In genomic region chr1:14726606-14727005, GRCh38 we compare ENCODE assay signal across 25 cellular contexts.
"Had no signal": no experiment of that assay in that cellular context is flagged by ENCODE, and none has a peak within 500 bp of the region (broad histone marks: within the 10 kb centered on the region; RNA-seq: fewer than 3 reads in every experiment).

No MANE protein-coding gene starts in this region.

- H3K36me3 ChIP-seq: left lung, lower lobe of right lung, pancreas, prostate gland, suprapubic skin, thoracic aorta, tibial artery, upper lobe of right lung had no signal

- H3K36me3 Mint-ChIP-seq: naive thymus-derived CD4-positive, alpha-beta T cell; natural killer cell treated with Interleukin-12 subunit alpha and Interleukin-12 subunit beta and Interleukin-15 and Interleukin-18, amount 100 ng/mL, for 72 hours; stimulated activated naive B cell treated with anti-CD40 and anti-IgM and Interleukin-4, amounts not matched to agents 10 μg/mL and 1 μg/mL and 100 μg/mL, for 72 hours had no signal

- H3K27me3 Mint-ChIP-seq: stimulated activated naive B cell treated with anti-CD40 and anti-IgM and Interleukin-4, amounts not matched to agents 10 μg/mL and 1 μg/mL and 100 μg/mL, for 72 hours; stimulated activated naive CD8-positive, alpha-beta T cell treated with anti-CD3 and anti-CD28 coated beads, Interleukin-15, Interleukin-2, amounts not matched to agents 100 ng/mL and 50 ng/mL, for 24 hours had no signal

- H3K4me3 Mint-ChIP-seq: naive thymus-derived CD4-positive, alpha-beta T cell; natural killer cell treated with Interleukin-12 subunit alpha and Interleukin-12 subunit beta and Interleukin-15 and Interleukin-18, amount 100 ng/mL, for 72 hours; stimulated activated naive B cell treated with anti-CD40 and anti-IgM and Interleukin-4, amounts not matched to agents 10 μg/mL and 1 μg/mL and 100 μg/mL, for 72 hours; stimulated activated naive CD8-positive, alpha-beta T cell treated with anti-CD3 and anti-CD28 coated beads, Interleukin-15, Interleukin-2, amounts not matched to agents 100 ng/mL and 50 ng/mL, for 24 hours had no signal

- H3K4me2 ChIP-seq: hepatocyte had no signal

- H3K4me1 Mint-ChIP-seq: stimulated activated naive B cell treated with anti-CD40 and anti-IgM and Interleukin-4, amounts not matched to agents 10 μg/mL and 1 μg/mL and 100 μg/mL, for 72 hours had no signal

- H3K9me3 Mint-ChIP-seq: natural killer cell treated with Interleukin-12 subunit alpha and Interleukin-12 subunit beta and Interleukin-15 and Interleukin-18, amount 100 ng/mL, for 72 hours; stimulated activated naive CD8-positive, alpha-beta T cell treated with anti-CD3 and anti-CD28 coated beads, Interleukin-15, Interleukin-2, amounts not matched to agents 100 ng/mL and 50 ng/mL, for 24 hours had no signal

- H3K27ac Mint-ChIP-seq: naive thymus-derived CD4-positive, alpha-beta T cell; natural killer cell treated with Interleukin-12 subunit alpha and Interleukin-12 subunit beta and Interleukin-15 and Interleukin-18, amount 100 ng/mL, for 72 hours; stimulated activated naive B cell treated with anti-CD40 and anti-IgM and Interleukin-4, amounts not matched to agents 10 μg/mL and 1 μg/mL and 100 μg/mL, for 72 hours; stimulated activated naive CD8-positive, alpha-beta T cell treated with anti-CD3 and anti-CD28 coated beads, Interleukin-15, Interleukin-2, amounts not matched to agents 100 ng/mL and 50 ng/mL, for 24 hours had no signal

- H3K4me3 ChIP-seq: hepatocyte, left lung, lower lobe of right lung, mucosa of descending colon, pancreas, prostate gland, skin epidermis, suprapubic skin, thoracic aorta, tibial artery, upper lobe of right lung had no signal

- ATAC-seq: left colon; left lung; lower lobe of right lung; mucosa of descending colon; naive thymus-derived CD4-positive, alpha-beta T cell; pancreas; sciatic nerve; stimulated activated naive B cell treated with anti-CD40 and anti-IgM and Interleukin-4, amounts not matched to agents 10 μg/mL and 1 μg/mL and 100 μg/mL, for 72 hours; upper lobe of right lung had no signal

- H3K9me3 ChIP-seq: left lung, lower lobe of right lung, mucosa of descending colon, pancreas, prostate gland, suprapubic skin, thoracic aorta, tibial artery, upper lobe of right lung had no signal

- H3K79me2 ChIP-seq: hepatocyte had no signal

- H2AFZ ChIP-seq: hepatocyte had no signal

- H3K4me1 ChIP-seq: left lung, lower lobe of right lung, pancreas, prostate gland, tibial artery, upper lobe of right lung had no signal

- H3K27ac ChIP-seq: hepatocyte, left lung, lower lobe of right lung, pancreas, prostate gland, skin epidermis, suprapubic skin, thoracic aorta, tibial artery, upper lobe of right lung had no signal

- DNase-seq: left colon; left lung; lower lobe of right lung; midbrain; mucosa of descending colon; naive thymus-derived CD4-positive, alpha-beta T cell; pancreas; retina; right cardiac atrium; stimulated activated CD4-positive, alpha-beta T cell treated with anti-CD3 and anti-CD28 coated beads, Interleukin-12 subunit alpha, Interleukin-12 subunit beta, amount 100 ng/mL, for 4 hours; stimulated activated CD4-positive, alpha-beta T cell treated with anti-CD3 and anti-CD28 coated beads, Interleukin-15, amount 100 ng/mL, for 24 hours; stimulated activated CD4-positive, alpha-beta T cell treated with anti-CD3 and anti-CD28 coated beads, Interleukin-2, amount 100 ng/mL, for 24 hours; stimulated activated CD4-positive, alpha-beta T cell treated with anti-CD3 and anti-CD28 coated beads, Interleukin-4, amount 100 ng/mL, for 1 hour; stimulated activated naive B cell treated with anti-CD40 and anti-IgM and Interleukin-4, amounts not matched to agents 10 μg/mL and 1 μg/mL and 100 μg/mL, for 72 hours; tibial artery; trophoblast cell; upper lobe of right lung had no signal

- H3K27me3 ChIP-seq: hepatocyte, pancreas, suprapubic skin, upper lobe of right lung had no signal
